Comparison of ENCODE assay signal across 2 cellular contexts in genomic region chr2:55877101-55877500, GRCh38.
TF ChIP-seq lines count a peak whose summit lies in the region.

No MANE protein-coding gene starts in this region.

TF ChIP-seq in A549, 52 proteins besides CTCF, POLR2A, EP300 and RAD21:
- TF ChIP-seq POLR2AphosphoS2 (conservative IDR thresholded peaks at IDR 0.05; ENCODE audit: low read length) (no peak), CHD2 (IDR thresholded peaks at IDR 0.05; ENCODE audit: low read length, partially characterized antibody) (no peak), JUN (IDR thresholded peaks at IDR 0.05) (no peak), ZFP36 (IDR thresholded peaks at IDR 0.05; ENCODE audit: borderline replicate concordance, partially characterized antibody) (no peak)
TF ChIP-seq in A549: peak in this region for 0.

TF ChIP-seq in endothelial cell of umbilical vein, 7 proteins besides CTCF, POLR2A, EP300 and RAD21:
- TF ChIP-seq FOS (IDR thresholded peaks at IDR 0.05; ENCODE audit: borderline replicate concordance, insufficient read depth, low read length) = no peak
